9 cellular contexts compared by ENCODE assay signal in genomic region chr18:76518543-76519155, GRCh38. TPM values are rescaled to one million over a fixed set of nuclear protein-coding genes. Genes with fewer than 3 reads are reported as not detected.
DNase-seq lines count a peak whose midpoint lies in the region; ATAC-seq and TF ChIP-seq lines count a peak whose summit lies in the region.
"Had no signal": no experiment of that assay in that cellular context is flagged by ENCODE, and none has a peak within 500 bp of the region (broad histone marks: within the 10 kb centered on the region; RNA-seq: fewer than 3 reads in every experiment).

No MANE protein-coding gene starts in this region.

- peak overlapping the region in 3 of 4 donors; percentile 3 to 35 (median 3) for H3K4me3 ChIP-seq in Peyer's patch

- H3K36me3 ChIP-seq in Peyer's patch, result no peaks in the 10 kb centered on the region

- H3K27me3 ChIP-seq in Peyer's patch, result no peaks in the 10 kb centered on the region

- H3K4me1 ChIP-seq in Peyer's patch, result no peaks in the 10 kb centered on the region

- TF ChIP-seq CTCF in Peyer's patch (IDR thresholded peaks at IDR 0.05), result no peak

- intact Hi-C loops in Right ventricle myocardium superior (cut with DNase I), result no loop called here

- ATAC-seq in Right ventricle myocardium superior (ENCODE audit: poor library complexity), result peak; percentile 88
- ATAC-seq in GM19397 (IDR thresholded peaks at IDR 0.05; ENCODE audit: unreplicated experiment), result no peak
- no peak for ATAC-seq in GM19023 (IDR thresholded peaks at IDR 0.05; ENCODE audit: unreplicated experiment)
- no peak for ATAC-seq in HG02884 (IDR thresholded peaks at IDR 0.05; ENCODE audit: unreplicated experiment)
- ATAC-seq: Panc1 had no signal

- peak overlapping the region in 3 of 4 donors; percentile 1 to 48 (median 46) for H3K27ac ChIP-seq in Peyer's patch

- TF ChIP-seq POLR2A in Peyer's patch (IDR thresholded peaks at IDR 0.05), result no peak

- H3K9me3 ChIP-seq in Peyer's patch, result no peaks in the 10 kb centered on the region

- DNase-seq in NCI-H2081 (lab: John Stamatoyannopoulos, UW) (peak; percentile 57 to 67), NCI-H2081 treated with DMSO at 0.1 percent for 48 hours (lab: John Stamatoyannopoulos, UW) (no peak), Peyer's patch (peak in 2 of 3 donors; percentile 23 to 59), Right ventricle myocardium superior (peak; percentile 74), putamen (ENCODE audit: low spot score) (peak; percentile 18)

RNA-seq across cellular contexts. Expression of gene ZNF516, which starts 23.6 kb away (rescaled TPM):
- total RNA-seq in Peyer's patch (10 to 100 TPM; 19.8 to 39.6 (median 25.7) TPM), Right ventricle myocardium superior (12.6 TPM)
